ENCODE assay signal across 10 cellular contexts in the genomic region with DNA sequence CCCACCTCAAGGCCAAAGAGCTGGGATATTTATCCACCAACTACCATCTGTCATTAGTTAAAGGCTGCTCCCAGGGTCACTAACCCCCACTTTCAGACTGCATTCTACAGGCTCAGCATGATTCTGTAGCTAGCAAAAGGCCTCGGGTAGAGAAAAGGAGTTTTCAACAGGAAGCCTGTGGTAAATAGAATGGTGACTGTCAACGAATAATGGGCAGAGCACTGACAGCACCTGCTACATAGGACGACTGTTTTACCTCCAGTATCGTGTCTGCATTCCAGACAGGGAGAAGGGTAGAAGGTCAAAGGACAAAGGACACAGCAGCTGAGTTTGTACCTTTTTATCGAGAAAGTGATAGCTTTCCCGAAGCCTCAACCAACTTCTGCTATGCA. TPM values are rescaled to one million over a fixed set of nuclear protein-coding genes. Genes with fewer than 3 reads are reported as not detected.
A peak's percentile ranks its signal among the peaks of the same experiment; 100 is the strongest.
DNase-seq lines count a peak whose midpoint lies in the region; ATAC-seq and TF ChIP-seq lines count a peak whose summit lies in the region.
"Had no signal": no experiment of that assay in that cellular context is flagged by ENCODE, and none has a peak within 500 bp of the region (broad histone marks: within the 10 kb centered on the region; RNA-seq: fewer than 3 reads in every experiment).

No MANE protein-coding gene starts in this region.

- H3K27ac Mint-ChIP-seq in CD8-positive, alpha-beta T cell: peak overlapping the region; percentile 84
- no peak overlapping the region for H3K27ac Mint-ChIP-seq in type B pancreatic cell
- H3K27ac Mint-ChIP-seq: activated T-helper 1 cell treated with anti-CD3 and anti-CD28 coated beads, Interleukin-12 subunit alpha, Interleukin-12 subunit beta, Interleukin-2, Interleukin-4 antibody, amounts not matched to agents 30 ng/mL and 10 ng/mL and 1 ng/mL, durations not matched to agents 14 hours and 24 hours and 36 hours had no signal

- peak overlapping the region; percentile 57 for H3K4me2 ChIP-seq in OCI-LY7 (ENCODE audit: low read length)

- POLR2A ChIA-PET in CD8-positive, alpha-beta T cell (lab: Charles Lee): interaction anchor here (1.6 kb wide), 1 partner anchor 345 kb away, joined by 4 read pairs; no protein-coding TSS in a partner anchor
- POLR2A ChIA-PET in OCI-LY7 (lab: Charles Lee): interaction anchor here (0.8 to 2.4 kb wide), 7 partner anchors 9 to 1083 kb away, joined by 3 to 19 read pairs (median 7); a partner anchor contains a TSS

- intact Hi-C loops in CD8-positive, alpha-beta T cell (cut with DNase I, micrococcal nuclease): no loop called here
- intact Hi-C loops in OCI-LY7 (cut with micrococcal nuclease; ENCODE audit: unreplicated experiment) (no loop called here), upper lobe of right lung (cut with DNase I) (no loop called here)

- H3K4me1 Mint-ChIP-seq in CD8-positive, alpha-beta T cell (ENCODE audit: low read depth): peaks cover 24% of the 10 kb centered on the region
- H3K4me1 Mint-ChIP-seq in type B pancreatic cell (ENCODE audit: unreplicated experiment): peaks cover 5% of the 10 kb centered on the region

- H3K4me3 ChIP-seq in CD8-positive, alpha-beta T cell (ENCODE audit: low read depth, low read length): no peak overlapping the region
- H3K4me3 ChIP-seq in OCI-LY7 (ENCODE audit: low read depth, low read length, poor library complexity, severe bottlenecking) (peak overlapping the region; percentile 21), upper lobe of right lung (no peak overlapping the region)

- no peaks in the 10 kb centered on the region for H3K79me2 ChIP-seq in OCI-LY7 (ENCODE audit: insufficient read depth, low read depth, low read length)

- no peak overlapping the region for H2AFZ ChIP-seq in OCI-LY7 (ENCODE audit: low read length)

- DNase-seq in CD8-positive, alpha-beta T cell: no peak
- DNase-seq in OCI-LY7 (ENCODE audit: low spot score) (no peak), upper lobe of right lung (no peak), kidney tubule cell (ENCODE audit: low spot score) (no peak), type B pancreatic cell (ENCODE audit: extremely low spot score, unreplicated experiment) (no peak)
- DNase-seq in stimulated activated CD4-positive, alpha-beta T cell treated with anti-CD3 and anti-CD28 coated beads, Interleukin-4, amount 100 ng/mL, for 24 hours: no peak
- DNase-seq: NCI-H446 treated with DMSO at 0.1 percent for 48 hours had no signal

- peaks cover 12% of the 10 kb centered on the region for H3K36me3 Mint-ChIP-seq in CD8-positive, alpha-beta T cell
- H3K36me3 Mint-ChIP-seq in type B pancreatic cell: peaks cover 13% of the 10 kb centered on the region

- H3K4me1 ChIP-seq in CD8-positive, alpha-beta T cell (ENCODE audit: insufficient read depth, low read length): peaks cover 10% of the 10 kb centered on the region
- H3K4me1 ChIP-seq in OCI-LY7 (ENCODE audit: insufficient read depth, low read length, poor library complexity, severe bottlenecking) (peaks cover 26% of the 10 kb centered on the region), upper lobe of right lung (no peaks in the 10 kb centered on the region)

- no peak overlapping the region for H3K4me3 Mint-ChIP-seq in CD8-positive, alpha-beta T cell
- H3K4me3 Mint-ChIP-seq in type B pancreatic cell: no peak overlapping the region
- H3K4me3 Mint-ChIP-seq: activated T-helper 1 cell treated with anti-CD3 and anti-CD28 coated beads, Interleukin-12 subunit alpha, Interleukin-12 subunit beta, Interleukin-2, Interleukin-4 antibody, amounts not matched to agents 30 ng/mL and 10 ng/mL and 1 ng/mL, durations not matched to agents 14 hours and 24 hours and 36 hours had no signal

- no peaks in the 10 kb centered on the region for H3K9me2 ChIP-seq in OCI-LY7 (ENCODE audit: insufficient read depth, low read length)

- no TSS peak for BruUV-seq in OCI-LY7 (replicated peaks; lab: Mats Ljungman, UMichigan)

- peak; percentile 37 for ATAC-seq in CD8-positive, alpha-beta T cell
- peak; percentile 57 for ATAC-seq in GM19372 (IDR thresholded peaks at IDR 0.05; ENCODE audit: low read depth, unreplicated experiment)
- ATAC-seq in HG02938 (IDR thresholded peaks at IDR 0.05; ENCODE audit: unreplicated experiment): peak; percentile 44
- no peak for ATAC-seq in upper lobe of right lung

- CTCF ChIA-PET in CD8-positive, alpha-beta T cell (lab: Charles Lee): interaction anchor here (1.1 to 5.0 kb wide), 5 partner anchors 11 to 346 kb away, joined by 3 to 35 read pairs (median 4); no protein-coding TSS in a partner anchor
- CTCF ChIA-PET in OCI-LY7 (lab: Charles Lee; ENCODE audit: unreplicated experiment): no interaction called here

- TF ChIP-seq CTCF in CD8-positive, alpha-beta T cell (IDR thresholded peaks at IDR 0.05): no peak
- TF ChIP-seq CTCF in OCI-LY7 (conservative IDR thresholded peaks at IDR 0.05; ENCODE audit: low read length) (no peak), upper lobe of right lung (IDR thresholded peaks at IDR 0.05) (no peak), type B pancreatic cell (conservative IDR thresholded peaks at IDR 0.05) (no peak)

- no peaks in the 10 kb centered on the region for H3K9me3 ChIP-seq in CD8-positive, alpha-beta T cell (ENCODE audit: low read length)
- no peaks in the 10 kb centered on the region for H3K9me3 ChIP-seq in OCI-LY7 (ENCODE audit: low read length)
- H3K9me3 ChIP-seq in upper lobe of right lung: no peaks in the 10 kb centered on the region

- H4K20me1 ChIP-seq in OCI-LY7 (ENCODE audit: insufficient read depth, low read length): no peaks in the 10 kb centered on the region

- no peak overlapping the region for H3K27ac ChIP-seq in CD8-positive, alpha-beta T cell (ENCODE audit: low read depth, low read length)
- peak overlapping the region; percentile 28 for H3K27ac ChIP-seq in OCI-LY7 (ENCODE audit: low read depth, low read length, poor library complexity, severe bottlenecking)
- H3K27ac ChIP-seq in upper lobe of right lung: no peak overlapping the region

- H3K9me3 Mint-ChIP-seq in CD8-positive, alpha-beta T cell: no peaks in the 10 kb centered on the region
- no peaks in the 10 kb centered on the region for H3K9me3 Mint-ChIP-seq in type B pancreatic cell
- H3K9me3 Mint-ChIP-seq: activated T-helper 1 cell treated with anti-CD3 and anti-CD28 coated beads, Interleukin-12 subunit alpha, Interleukin-12 subunit beta, Interleukin-2, Interleukin-4 antibody, amounts not matched to agents 30 ng/mL and 10 ng/mL and 1 ng/mL, durations not matched to agents 14 hours and 24 hours and 36 hours had no signal

- no peaks in the 10 kb centered on the region for H3K27me3 Mint-ChIP-seq in CD8-positive, alpha-beta T cell (ENCODE audit: low read depth)
- H3K27me3 Mint-ChIP-seq in type B pancreatic cell: no peaks in the 10 kb centered on the region

- H3K27me3 ChIP-seq in CD8-positive, alpha-beta T cell (ENCODE audit: insufficient read depth, low read length): no peaks in the 10 kb centered on the region
- no peaks in the 10 kb centered on the region for H3K27me3 ChIP-seq in upper lobe of right lung

- no peaks in the 10 kb centered on the region for H3K36me3 ChIP-seq in CD8-positive, alpha-beta T cell (ENCODE audit: insufficient read depth, low read length)
- H3K36me3 ChIP-seq in OCI-LY7 (ENCODE audit: insufficient read depth, low read length) (peaks cover 19% of the 10 kb centered on the region), upper lobe of right lung (peaks cover 2% of the 10 kb centered on the region)

RNA-seq across cellular contexts. Expression of a gene that starts 20.3 kb away (rescaled TPM):
- total RNA-seq in CD8-positive, alpha-beta T cell: 10 to 100 TPM; 16.6 to 20.2 TPM
- total RNA-seq in OCI-LY7 (2014; rRNA removed; shearing (Covaris generic)): 20.6 and 29.9 TPM in 2 replicates
- total RNA-seq in OCI-LY7 (2022): 24.4 and 27.7 TPM in 2 replicates
- total RNA-seq in upper lobe of right lung: 32.8 TPM
- 35.4 and 37.9 TPM in 2 replicates for total RNA-seq in type B pancreatic cell (ENCODE audit: low replicate concordance)

RNA-seq across cellular contexts. Expression of a gene that starts 20.3 kb away (rescaled TPM):
- 10 to 100 TPM; 24.9 to 26.6 TPM for total RNA-seq in CD8-positive, alpha-beta T cell
- total RNA-seq in OCI-LY7 (2014; rRNA removed; shearing (Covaris generic)): 16.5 and 22.3 TPM in 2 replicates
- total RNA-seq in OCI-LY7 (2022) (30.7 and 33.2 TPM in 2 replicates), upper lobe of right lung (37.4 TPM), type B pancreatic cell (ENCODE audit: low replicate concordance) (18.5 and 30.4 TPM in 2 replicates)
